In genomic region chr3:38121451-38121831, GRCh38 we compare ENCODE assay signal across 18 cellular contexts. TPM values are rescaled to one million over a fixed set of nuclear protein-coding genes. Genes with fewer than 3 reads are reported as not detected.
DNase-seq lines count a peak whose midpoint lies in the region; ATAC-seq, FAIRE-seq and TF ChIP-seq lines count a peak whose summit lies in the region.
"Had no signal": no experiment of that assay in that cellular context is flagged by ENCODE, and none has a peak within 500 bp of the region (broad histone marks: within the 10 kb centered on the region; RNA-seq: fewer than 3 reads in every experiment).

No MANE protein-coding gene starts in this region.

- TF ChIP-seq POLR2A in K562 (conservative IDR thresholded peaks at IDR 0.05) = no peak
- no peak for TF ChIP-seq POLR2A in suprapubic skin (IDR thresholded peaks at IDR 0.05)

- no peak overlapping the region for H2AFZ ChIP-seq in K562 (ENCODE audit: low read depth, low read length)

- H3K36me3 Mint-ChIP-seq in activated naive CD8-positive, alpha-beta T cell treated with anti-CD3 and anti-CD28 coated beads, Interleukin-2, amount 10 ng/mL, durations not matched to agents 7 days and 5 days = peaks cover 18% of the 10 kb centered on the region
- peaks cover 15% of the 10 kb centered on the region for H3K36me3 Mint-ChIP-seq in activated naive CD8-positive, alpha-beta T cell treated with anti-CD3 and anti-CD28 coated beads for 36 hours

- POLR2A ChIA-PET in activated naive CD8-positive, alpha-beta T cell treated with anti-CD3 and anti-CD28 coated beads, Interleukin-2, amount 10 ng/mL, durations not matched to agents 7 days and 5 days (lab: Charles Lee) = interaction anchor here (2.0 kb wide), 1 partner anchor 15 kb away, joined by 5 read pairs; the partner anchor contains the start of gene ACAA1
- POLR2A ChIA-PET in K562 (lab: Yijun Ruan, JAX) = interaction anchor here (0.6 to 1.0 kb wide), 2 partner anchors 91 to 124 kb away, joined by 4 to 5 read pairs; no protein-coding TSS in a partner anchor

- peaks cover 6% of the 10 kb centered on the region for H4K20me1 ChIP-seq in K562 (replicated peaks; ENCODE audit: control insufficient read depth, insufficient read depth, low read length)

- in situ Hi-C loops in K562 (cut with MboI) = no loop called here

- no peak overlapping the region for H3K27ac ChIP-seq in K562 (ENCODE audit: extremely low read depth, low read depth, low read length)
- H3K27ac ChIP-seq in lower lobe of right lung = no peak overlapping the region
- H3K27ac ChIP-seq in suprapubic skin = no peak overlapping the region
- H3K27ac ChIP-seq: A549; BLaER1 treated with 17β-estradiol and CSF1 and Interleukin-3, amounts not matched to agents 10 nM and 100 nM had no signal

- BruUV-seq in K562 (replicated peaks; lab: Mats Ljungman, UMichigan) = no TSS peak

- H3K9ac ChIP-seq in K562 (ENCODE audit: insufficient read depth in 1 of 2, low read depth in 2 of 2, low read length in 2 of 2) = no peak overlapping the region; a peak in 1 of 4 replicates
- H3K9ac ChIP-seq: BLaER1 treated with 17β-estradiol and CSF1 and Interleukin-3, amounts not matched to agents 10 nM and 100 nM had no signal

- FAIRE-seq in K562 (lab: Jason Lieb, UNC) = no peak
- FAIRE-seq: A549, RCC 7860 had no signal

- H3K27ac Mint-ChIP-seq in activated naive CD8-positive, alpha-beta T cell treated with anti-CD3 and anti-CD28 coated beads, Interleukin-2, amount 10 ng/mL, durations not matched to agents 7 days and 5 days = no peak overlapping the region
- no peak overlapping the region for H3K27ac Mint-ChIP-seq in activated naive CD8-positive, alpha-beta T cell treated with anti-CD3 and anti-CD28 coated beads for 36 hours

- 90% methylated on average over 7 of the region's 9 CpGs for WGBS in K562 (ENCODE audit: insufficient coverage, low coverage, missing lambda C conversion rate)
- 100% methylated on average over 2 of the region's 9 CpGs for WGBS in suprapubic skin

- no peaks in the 10 kb centered on the region for H3K9me3 Mint-ChIP-seq in activated naive CD8-positive, alpha-beta T cell treated with anti-CD3 and anti-CD28 coated beads, Interleukin-2, amount 10 ng/mL, durations not matched to agents 7 days and 5 days
- no peaks in the 10 kb centered on the region for H3K9me3 Mint-ChIP-seq in activated naive CD8-positive, alpha-beta T cell treated with anti-CD3 and anti-CD28 coated beads for 36 hours

- H3K4me3 Mint-ChIP-seq in activated naive CD8-positive, alpha-beta T cell treated with anti-CD3 and anti-CD28 coated beads, Interleukin-2, amount 10 ng/mL, durations not matched to agents 7 days and 5 days = no peak overlapping the region
- no peak overlapping the region for H3K4me3 Mint-ChIP-seq in activated naive CD8-positive, alpha-beta T cell treated with anti-CD3 and anti-CD28 coated beads for 36 hours

- no peak overlapping the region for H3K4me2 ChIP-seq in K562 (ENCODE audit: insufficient read depth, low read length)
- H3K4me2 ChIP-seq: A549; BLaER1 treated with 17β-estradiol and CSF1 and Interleukin-3, amounts not matched to agents 10 nM and 100 nM had no signal

- peaks cover 0 to 25% of the 10 kb centered on the region in 2 experiments; a peak in 3 of 5 replicates for H3K4me1 ChIP-seq in K562 (replicated peaks in 1 of 2; ENCODE audit: control insufficient read depth in 2 of 2, insufficient read depth in 2 of 2, low read length in 2 of 2)
- H3K4me1 ChIP-seq in lower lobe of right lung = peaks cover 5% of the 10 kb centered on the region
- no peaks in the 10 kb centered on the region for H3K4me1 ChIP-seq in suprapubic skin
- H3K4me1 ChIP-seq: A549 had no signal

- peaks cover 6% of the 10 kb centered on the region for H3K4me1 Mint-ChIP-seq in activated naive CD8-positive, alpha-beta T cell treated with anti-CD3 and anti-CD28 coated beads, Interleukin-2, amount 10 ng/mL, durations not matched to agents 7 days and 5 days
- H3K4me1 Mint-ChIP-seq in activated naive CD8-positive, alpha-beta T cell treated with anti-CD3 and anti-CD28 coated beads for 36 hours = peaks cover 10% of the 10 kb centered on the region

- H3K9me3 ChIP-seq in K562 (replicated peaks; ENCODE audit: control insufficient read depth, insufficient read depth, low read depth, low read length) (no peaks in the 10 kb centered on the region), lower lobe of right lung (no peaks in the 10 kb centered on the region), suprapubic skin (no peaks in the 10 kb centered on the region)
- H3K9me3 ChIP-seq: A549; BLaER1 treated with 17β-estradiol and CSF1 and Interleukin-3, amounts not matched to agents 10 nM and 100 nM had no signal

- no peaks in the 10 kb centered on the region for H3K27me3 Mint-ChIP-seq in activated naive CD8-positive, alpha-beta T cell treated with anti-CD3 and anti-CD28 coated beads, Interleukin-2, amount 10 ng/mL, durations not matched to agents 7 days and 5 days
- H3K27me3 Mint-ChIP-seq in activated naive CD8-positive, alpha-beta T cell treated with anti-CD3 and anti-CD28 coated beads for 36 hours = no peaks in the 10 kb centered on the region

- TF ChIP-seq EP300 in K562 (IDR thresholded peaks at IDR 0.05; ENCODE audit: low read length) = no peak
- TF ChIP-seq EP300 in suprapubic skin (IDR thresholded peaks at IDR 0.05) = no peak

- TF ChIP-seq CTCF in K562 (IDR thresholded peaks at IDR 0.05 in 2 of 3, conservative IDR thresholded peaks at IDR 0.05 in 1 of 3; ENCODE audit: insufficient read depth in 2 of 3, low read depth in 1 of 3, low read length in 3 of 3) (no peak), lower lobe of right lung (IDR thresholded peaks at IDR 0.05) (no peak), suprapubic skin (IDR thresholded peaks at IDR 0.05) (no peak)

- CTCF ChIA-PET in K562 (lab: Yijun Ruan, JAX; ENCODE audit: low intra/inter-chr PET ratio) = no interaction called here

- intact Hi-C loops in K562 (cut with micrococcal nuclease) = no loop called here
- intact Hi-C loops in lower lobe of right lung (cut with DNase I) = no loop called here

- peak; percentile 21 for DNase-seq in activated naive CD8-positive, alpha-beta T cell treated with anti-CD3 and anti-CD28 coated beads, Interleukin-2, amount 10 ng/mL, durations not matched to agents 7 days and 5 days
- no peak for DNase-seq in activated naive CD8-positive, alpha-beta T cell treated with anti-CD3 and anti-CD28 coated beads for 36 hours
- DNase-seq in K562 (ENCODE audit: extremely low read depth in 1 of 4, low spot score in 3 of 4) (no peak), lower lobe of right lung (peak; percentile 42), suprapubic skin (ENCODE audit: low spot score in 2 of 2) (peak; percentile 46 to 72), H4 (ENCODE audit: low spot score) (no peak)
- DNase-seq: DMS153, EL, HCEC 1CT, KBM-7, NCI-H1417 treated with DMSO at 0.1 percent for 48 hours, NCI-H1930, NCI-H526 treated with DMSO at 0.1 percent for 48 hours had no signal

- H3K79me2 ChIP-seq in K562 (ENCODE audit: control insufficient read depth, insufficient read depth, low read length) = no peaks in the 10 kb centered on the region

- peaks cover 0 to 5% of the 10 kb centered on the region in 2 experiments; a peak in 1 of 5 replicates for H3K27me3 ChIP-seq in K562 (ENCODE audit: control insufficient read depth in 2 of 2, insufficient read depth in 2 of 2, low read length in 2 of 2)
- H3K27me3 ChIP-seq in lower lobe of right lung (ENCODE audit: low read depth) = no peaks in the 10 kb centered on the region
- H3K27me3 ChIP-seq in suprapubic skin = no peaks in the 10 kb centered on the region
- H3K27me3 ChIP-seq: BLaER1 treated with 17β-estradiol and CSF1 and Interleukin-3, amounts not matched to agents 10 nM and 100 nM had no signal

- no peaks in the 10 kb centered on the region for H3K9me1 ChIP-seq in K562 (ENCODE audit: control insufficient read depth, insufficient read depth, low read length)

- H3K4me3 ChIP-seq in K562 = no peak overlapping the region
- H3K4me3 ChIP-seq in lower lobe of right lung = no peak overlapping the region
- H3K4me3 ChIP-seq in suprapubic skin = no peak overlapping the region
- H3K4me3 ChIP-seq: A549; BLaER1 treated with 17β-estradiol and CSF1 and Interleukin-3, amounts not matched to agents 10 nM and 100 nM had no signal

- no peak for ATAC-seq in activated naive CD8-positive, alpha-beta T cell treated with anti-CD3 and anti-CD28 coated beads, Interleukin-2, amount 10 ng/mL, durations not matched to agents 7 days and 5 days (ENCODE audit: low read depth)
- ATAC-seq in K562 (no peak), lower lobe of right lung (no peak), GM19328 (IDR thresholded peaks at IDR 0.05; ENCODE audit: unreplicated experiment) (no peak), HG03520 (IDR thresholded peaks at IDR 0.05; ENCODE audit: unreplicated experiment) (no peak)
- ATAC-seq: A549 had no signal

- no peak for TF ChIP-seq RAD21 in K562 (CRISPR knock-in tag; conservative IDR thresholded peaks at IDR 0.05 in 1 of 2, IDR thresholded peaks at IDR 0.05 in 1 of 2)

- H3K36me3 ChIP-seq in K562 (ENCODE audit: control insufficient read depth, insufficient read depth, low read length) (peaks cover 57% of the 10 kb centered on the region; the same call in 2 of the 3 replicates), lower lobe of right lung (peaks cover 80% of the 10 kb centered on the region), suprapubic skin (peaks cover 70% of the 10 kb centered on the region)

RNA-seq across cellular contexts. Expression of gene ACAA1, which starts 15.5 kb away (rescaled TPM):
- total RNA-seq in activated naive CD8-positive, alpha-beta T cell treated with anti-CD3 and anti-CD28 coated beads, Interleukin-2, amount 10 ng/mL, durations not matched to agents 7 days and 5 days = 10 to 100 TPM; 89.0 to 93.5 TPM
- total RNA-seq in activated naive CD8-positive, alpha-beta T cell treated with anti-CD3 and anti-CD28 coated beads for 36 hours = 10 to 100 TPM; 69.0 to 70.2 TPM
- 89.1 and 251 TPM in 2 replicates for total RNA-seq in K562 (2011; cell fraction: chromatin; rRNA removed; ENCODE audit: low replicate concordance)
- 210 and 237 TPM in 2 replicates for total RNA-seq in K562 (2011; cell fraction: nucleolus; rRNA removed)
- 121 and 146 TPM in 2 replicates for total RNA-seq in K562 (2011; cell fraction: nucleoplasm; rRNA removed)
- 55.0 and 66.3 TPM in 2 replicates for total RNA-seq in K562 (2014; rRNA removed)
- total RNA-seq in K562 (2014; rRNA removed; fragmentation: Illumina TruSeq; extraction: Trizol) = 23.6 and 34.5 TPM in 2 replicates
- 53.5 and 62.3 TPM in 2 replicates for total RNA-seq in K562 (2015; rRNA removed; fragmentation: Illumina TruSeq; extraction: Trizol)
- total RNA-seq in K562 (2021) = 66.8 and 67.9 TPM in 2 replicates
- polyA plus RNA-seq in K562 (2011; rRNA removed) = 60.2 and 92.0 TPM in 2 replicates
- 63.6 and 69.7 TPM in 2 replicates for polyA plus RNA-seq in K562 (2011; cell fraction: cytosol; rRNA removed)
- 347 and 373 TPM in 2 replicates for polyA plus RNA-seq in K562 (2011; cell fraction: nucleus; rRNA removed)
- 60.7 and 67.7 TPM in 2 replicates for polyA plus RNA-seq in K562 (2012)
- polyA plus RNA-seq in K562 (2014; fragmentation: Illumina TruSeq; extraction: Trizol) = 54.5 and 57.2 TPM in 2 replicates
- polyA plus RNA-seq in K562 (2014; fragmentation: Nextera tagmentation; extraction: Ambion mirVana) = 1 to 10 TPM; 4.0 to 7.9 TPM
- 88.9 and 96.0 TPM in 2 replicates for polyA plus RNA-seq in K562 (2014; rRNA removed)
- 66.3 and 72.1 TPM in 2 replicates for polyA minus RNA-seq in K562 (2011; rRNA and poly(A)+ RNA removed)
- 31.5 and 38.0 TPM in 2 replicates for polyA minus RNA-seq in K562 (2011; cell fraction: cytosol; rRNA and poly(A)+ RNA removed)
- 111 and 182 TPM in 2 replicates for polyA minus RNA-seq in K562 (2011; cell fraction: nucleus; rRNA and poly(A)+ RNA removed)
- 88.3 TPM for total RNA-seq in lower lobe of right lung
- 10 to 100 TPM; 29.3 to 54.5 (median 51.4) TPM for total RNA-seq in suprapubic skin
- 2.5 and 5.7 TPM in 2 replicates for total RNA-seq in H4 (2014; rRNA removed; shearing (Covaris generic))

RNA-seq across cellular contexts. Expression of gene MYD88, which starts 17.0 kb away (rescaled TPM):
- 10 to 100 TPM; 68.5 to 70.6 TPM for total RNA-seq in activated naive CD8-positive, alpha-beta T cell treated with anti-CD3 and anti-CD28 coated beads, Interleukin-2, amount 10 ng/mL, durations not matched to agents 7 days and 5 days
- total RNA-seq in activated naive CD8-positive, alpha-beta T cell treated with anti-CD3 and anti-CD28 coated beads for 36 hours = 10 to 100 TPM; 46.2 to 48.0 TPM
- 14.4 and 29.3 TPM in 2 replicates for total RNA-seq in K562 (2011; cell fraction: chromatin; rRNA removed; ENCODE audit: low replicate concordance)
- 19.7 and 21.7 TPM in 2 replicates for total RNA-seq in K562 (2011; cell fraction: nucleolus; rRNA removed)
- 17.0 and 17.3 TPM in 2 replicates for total RNA-seq in K562 (2011; cell fraction: nucleoplasm; rRNA removed)
- total RNA-seq in K562 (2014; rRNA removed) = 13.3 and 25.3 TPM in 2 replicates
- 3.2 and 3.3 TPM in 2 replicates for total RNA-seq in K562 (2014; rRNA removed; fragmentation: Illumina TruSeq; extraction: Trizol)
- 4.1 and 5.0 TPM in 2 replicates for total RNA-seq in K562 (2015; rRNA removed; fragmentation: Illumina TruSeq; extraction: Trizol)
- total RNA-seq in K562 (2021) = 33.0 and 33.1 TPM in 2 replicates
- 37.6 and 37.8 TPM in 2 replicates for polyA plus RNA-seq in K562 (2011; rRNA removed)
- polyA plus RNA-seq in K562 (2011; cell fraction: cytosol; rRNA removed) = 45.5 and 50.8 TPM in 2 replicates
- polyA plus RNA-seq in K562 (2011; cell fraction: nucleus; rRNA removed) = 61.3 and 86.0 TPM in 2 replicates
- polyA plus RNA-seq in K562 (2012) = 32.0 and 43.5 TPM in 2 replicates
- polyA plus RNA-seq in K562 (2014; fragmentation: Illumina TruSeq; extraction: Trizol) = 39.2 and 47.3 TPM in 2 replicates
- polyA plus RNA-seq in K562 (2014; fragmentation: Nextera tagmentation; extraction: Ambion mirVana) = 10 to 100 TPM; 19.5 to 37.7 TPM
- 27.6 and 37.7 TPM in 2 replicates for polyA plus RNA-seq in K562 (2014; rRNA removed)
- 29.7 and 37.4 TPM in 2 replicates for polyA minus RNA-seq in K562 (2011; rRNA and poly(A)+ RNA removed)
- polyA minus RNA-seq in K562 (2011; cell fraction: cytosol; rRNA and poly(A)+ RNA removed) = 21.7 and 26.8 TPM in 2 replicates
- 24.2 and 32.2 TPM in 2 replicates for polyA minus RNA-seq in K562 (2011; cell fraction: nucleus; rRNA and poly(A)+ RNA removed)
- 99.7 TPM for total RNA-seq in lower lobe of right lung
- total RNA-seq in suprapubic skin = 10 to 100 TPM; 21.6 to 33.2 (median 28.1) TPM
- total RNA-seq in H4 (2014; rRNA removed; shearing (Covaris generic)) = 3.8 and 15.2 TPM in 2 replicates

RNA-seq across cellular contexts. Expression of gene OXSR1, which starts 43.9 kb away (rescaled TPM):
- 10 to 100 TPM; 54.0 to 55.0 TPM for total RNA-seq in activated naive CD8-positive, alpha-beta T cell treated with anti-CD3 and anti-CD28 coated beads, Interleukin-2, amount 10 ng/mL, durations not matched to agents 7 days and 5 days
- total RNA-seq in activated naive CD8-positive, alpha-beta T cell treated with anti-CD3 and anti-CD28 coated beads for 36 hours = 10 to 100 TPM; 57.3 to 59.9 TPM
- 34.0 and 89.9 TPM in 2 replicates for total RNA-seq in K562 (2011; cell fraction: chromatin; rRNA removed; ENCODE audit: low replicate concordance)
- total RNA-seq in K562 (2011; cell fraction: nucleolus; rRNA removed) = 19.0 and 27.6 TPM in 2 replicates
- 36.4 and 39.6 TPM in 2 replicates for total RNA-seq in K562 (2011; cell fraction: nucleoplasm; rRNA removed)
- 32.8 and 35.0 TPM in 2 replicates for total RNA-seq in K562 (2014; rRNA removed)
- total RNA-seq in K562 (2014; rRNA removed; fragmentation: Illumina TruSeq; extraction: Trizol) = 50.0 and 55.2 TPM in 2 replicates
- total RNA-seq in K562 (2015; rRNA removed; fragmentation: Illumina TruSeq; extraction: Trizol) = 44.7 and 47.6 TPM in 2 replicates
- 48.6 and 56.4 TPM in 2 replicates for total RNA-seq in K562 (2021)
- 63.4 and 87.6 TPM in 2 replicates for polyA plus RNA-seq in K562 (2011; rRNA removed)
- polyA plus RNA-seq in K562 (2011; cell fraction: cytosol; rRNA removed) = 27.9 and 44.8 TPM in 2 replicates
- polyA plus RNA-seq in K562 (2011; cell fraction: nucleus; rRNA removed) = 49.3 and 61.9 TPM in 2 replicates
- 27.8 and 43.2 TPM in 2 replicates for polyA plus RNA-seq in K562 (2012)
- 54.1 and 60.9 TPM in 2 replicates for polyA plus RNA-seq in K562 (2014; fragmentation: Illumina TruSeq; extraction: Trizol)
- 10 to 100 TPM; 15.7 to 19.8 TPM for polyA plus RNA-seq in K562 (2014; fragmentation: Nextera tagmentation; extraction: Ambion mirVana)
- polyA plus RNA-seq in K562 (2014; rRNA removed) = 48.7 and 50.3 TPM in 2 replicates
- 80.0 and 84.2 TPM in 2 replicates for polyA minus RNA-seq in K562 (2011; rRNA and poly(A)+ RNA removed)
- polyA minus RNA-seq in K562 (2011; cell fraction: cytosol; rRNA and poly(A)+ RNA removed) = 41.3 and 44.5 TPM in 2 replicates
- 28.9 and 51.4 TPM in 2 replicates for polyA minus RNA-seq in K562 (2011; cell fraction: nucleus; rRNA and poly(A)+ RNA removed)
- 29.2 TPM for total RNA-seq in lower lobe of right lung
- 10 to 100 TPM; 25.4 to 37.4 (median 29.5) TPM for total RNA-seq in suprapubic skin
- 11.6 and 13.7 TPM in 2 replicates for total RNA-seq in H4 (2014; rRNA removed; shearing (Covaris generic))

Comparison
In these comparisons a context has a peak if more than half of its experiments do, and no peak if none do; other contexts are left out.
1. DNase-seq: peak in activated naive CD8-positive, alpha-beta T cell treated with anti-CD3 and anti-CD28 coated beads, Interleukin-2, amount 10 ng/mL, durations not matched to agents 7 days and 5 days (single experiment), lower lobe of right lung (single experiment) and suprapubic skin (2 of 2); none in activated naive CD8-positive, alpha-beta T cell treated with anti-CD3 and anti-CD28 coated beads for 36 hours (single experiment), K562 (0 of 4) and H4 (single experiment).